1 cellular context compared by ENCODE assay signal in the genomic region with DNA sequence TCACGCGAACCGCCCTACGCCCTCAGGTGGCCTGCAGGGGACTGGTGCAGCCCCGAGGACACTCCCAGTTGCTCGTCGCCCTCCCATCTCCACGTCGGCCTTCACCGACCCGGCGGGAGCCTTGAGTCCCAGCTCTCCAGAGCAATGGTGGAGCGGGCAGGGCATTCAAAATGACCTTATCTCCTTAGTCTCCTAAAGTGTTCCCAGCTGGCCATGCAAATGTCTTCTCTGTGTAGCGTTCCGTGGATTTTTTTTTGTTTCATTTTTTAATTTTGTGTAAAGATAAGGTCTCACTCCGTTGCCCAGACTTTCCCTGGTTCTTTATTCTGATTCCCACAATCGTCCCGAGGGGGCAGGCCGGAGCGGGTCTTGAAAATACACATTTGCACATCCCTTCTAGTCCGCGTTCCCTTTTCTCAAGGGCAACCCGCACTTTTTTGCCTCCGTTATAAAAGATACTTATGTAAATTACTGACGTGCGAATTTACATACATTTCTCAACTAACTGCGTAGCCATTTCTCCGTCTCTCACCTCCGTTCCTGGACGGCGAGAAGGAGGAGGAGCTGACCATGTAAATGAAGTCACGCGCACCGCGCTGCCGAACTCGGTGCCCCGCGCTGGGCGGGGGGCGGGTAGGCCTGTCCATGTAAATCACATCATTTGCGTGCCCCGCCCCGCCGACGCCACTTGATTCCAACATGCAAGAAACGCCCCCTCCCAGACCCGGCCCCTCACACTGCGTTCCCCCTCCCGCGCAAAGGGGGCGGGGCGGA.
TF ChIP-seq lines count a peak whose summit lies in the region.

No MANE protein-coding gene starts in this region.

TF ChIP-seq in K562, 482 proteins besides CTCF, POLR2A, EP300 and RAD21 (continued from another document and continues in another):
- peak in 1 of 3 experiments; percentile 56 for TF ChIP-seq YY1 (IDR thresholded peaks at IDR 0.05; ENCODE audit: borderline replicate concordance in 1 of 3, control insufficient read depth in 1 of 3, extremely low read depth in 1 of 3, insufficient read depth in 3 of 3, insufficient read length in 1 of 3, insufficient replicate concordance in 2 of 3, low read depth in 1 of 3, low read length in 2 of 3)
- TF ChIP-seq, protein P1, sequence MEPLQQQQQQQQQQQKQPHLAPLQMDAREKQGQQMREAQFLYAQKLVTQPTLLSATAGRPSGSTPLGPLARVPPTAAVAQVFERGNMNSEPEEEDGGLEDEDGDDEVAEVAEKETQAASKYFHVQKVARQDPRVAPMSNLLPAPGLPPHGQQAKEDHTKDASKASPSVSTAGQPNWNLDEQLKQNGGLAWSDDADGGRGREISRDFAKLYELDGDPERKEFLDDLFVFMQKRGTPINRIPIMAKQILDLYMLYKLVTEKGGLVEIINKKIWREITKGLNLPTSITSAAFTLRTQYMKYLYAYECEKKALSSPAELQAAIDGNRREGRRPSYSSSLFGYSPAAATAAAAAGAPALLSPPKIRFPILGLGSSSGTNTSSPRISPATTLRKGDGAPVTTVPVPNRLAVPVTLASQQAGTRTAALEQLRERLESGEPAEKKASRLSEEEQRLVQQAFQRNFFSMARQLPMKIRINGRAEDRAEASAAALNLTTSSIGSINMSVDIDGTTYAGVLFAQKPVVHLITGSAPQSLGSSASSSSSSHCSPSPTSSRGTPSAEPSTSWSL (CRISPR knock-in tag; IDR thresholded peaks at IDR 0.05; ENCODE audit: borderline replicate concordance): no peak
- no peak for TF ChIP-seq ZNF586 (CRISPR knock-in tag; conservative IDR thresholded peaks at IDR 0.05)
- TF ChIP-seq NRF1 (conservative IDR thresholded peaks at IDR 0.05 in 1 of 2, IDR thresholded peaks at IDR 0.05 in 1 of 2): peak; percentile 94 to 95
- TF ChIP-seq CHCHD3 (CRISPR knock-in tag; IDR thresholded peaks at IDR 0.05): no peak
- 0 out of 2 replicates have a peak, but pooled peaks have one; percentile 29 for TF ChIP-seq GTF2F1 (IDR thresholded peaks at IDR 0.05; ENCODE audit: low read depth, low read length)
- TF ChIP-seq TEAD2 (tag; IDR thresholded peaks at IDR 0.05): no peak
- peak; percentile 71 for TF ChIP-seq BHLHE40 (IDR thresholded peaks at IDR 0.05; ENCODE audit: low read length)
- TF ChIP-seq ATF1 (CRISPR knock-in tag; IDR thresholded peaks at IDR 0.05): no peak
- TF ChIP-seq ATF1 (tag; IDR thresholded peaks at IDR 0.05): peak; percentile 81
- TF ChIP-seq, protein P2, sequence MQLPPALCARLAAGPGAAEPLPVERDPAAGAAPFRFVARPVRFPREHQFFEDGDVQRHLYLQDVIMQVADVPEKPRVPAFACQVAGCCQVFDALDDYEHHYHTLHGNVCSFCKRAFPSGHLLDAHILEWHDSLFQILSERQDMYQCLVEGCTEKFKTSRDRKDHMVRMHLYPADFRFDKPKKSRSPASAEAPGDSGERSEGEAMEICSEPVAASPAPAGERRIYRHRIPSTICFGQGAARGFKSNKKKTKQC (CRISPR knock-in tag; IDR thresholded peaks at IDR 0.05): no peak
- no peak for TF ChIP-seq STAG1 (CRISPR knock-in tag; IDR thresholded peaks at IDR 0.05; ENCODE audit: borderline replicate concordance)
- TF ChIP-seq CUX1 (CRISPR knock-in tag; IDR thresholded peaks at IDR 0.05): no peak
- no peak for TF ChIP-seq ASH1L (IDR thresholded peaks at IDR 0.05; ENCODE audit: borderline replicate concordance, low read depth, partially characterized antibody)
- TF ChIP-seq XRCC5 (IDR thresholded peaks at IDR 0.05; ENCODE audit: low read depth, low read length): peak; percentile 41; the same call in 1 of the 2 replicates
- TF ChIP-seq, protein P3, sequence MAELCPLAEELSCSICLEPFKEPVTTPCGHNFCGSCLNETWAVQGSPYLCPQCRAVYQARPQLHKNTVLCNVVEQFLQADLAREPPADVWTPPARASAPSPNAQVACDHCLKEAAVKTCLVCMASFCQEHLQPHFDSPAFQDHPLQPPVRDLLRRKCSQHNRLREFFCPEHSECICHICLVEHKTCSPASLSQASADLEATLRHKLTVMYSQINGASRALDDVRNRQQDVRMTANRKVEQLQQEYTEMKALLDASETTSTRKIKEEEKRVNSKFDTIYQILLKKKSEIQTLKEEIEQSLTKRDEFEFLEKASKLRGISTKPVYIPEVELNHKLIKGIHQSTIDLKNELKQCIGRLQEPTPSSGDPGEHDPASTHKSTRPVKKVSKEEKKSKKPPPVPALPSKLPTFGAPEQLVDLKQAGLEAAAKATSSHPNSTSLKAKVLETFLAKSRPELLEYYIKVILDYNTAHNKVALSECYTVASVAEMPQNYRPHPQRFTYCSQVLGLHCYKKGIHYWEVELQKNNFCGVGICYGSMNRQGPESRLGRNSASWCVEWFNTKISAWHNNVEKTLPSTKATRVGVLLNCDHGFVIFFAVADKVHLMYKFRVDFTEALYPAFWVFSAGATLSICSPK (IDR thresholded peaks at IDR 0.05; ENCODE audit: borderline replicate concordance): peak; percentile 92
- TF ChIP-seq ZNF589 (CRISPR knock-in tag; IDR thresholded peaks at IDR 0.05; ENCODE audit: low read depth): 0 out of 2 replicates have a peak, but pooled peaks have one; percentile 52
- no peak for TF ChIP-seq LARP7 (IDR thresholded peaks at IDR 0.05)
- peak; percentile 75 for TF ChIP-seq CREM (IDR thresholded peaks at IDR 0.05; ENCODE audit: low read depth)
- no peak for TF ChIP-seq CCNT2 (IDR thresholded peaks at IDR 0.05; ENCODE audit: borderline replicate concordance, extremely low read depth, insufficient read length, low read depth, low read length)
- TF ChIP-seq POU5F1 (IDR thresholded peaks at IDR 0.05; ENCODE audit: borderline replicate concordance, low read depth, low read length, partially characterized antibody): no peak
- TF ChIP-seq ZNF75A (CRISPR knock-in tag; IDR thresholded peaks at IDR 0.05): no peak
- no peak for TF ChIP-seq BCLAF1 (IDR thresholded peaks at IDR 0.05; ENCODE audit: borderline replicate concordance in 1 of 2, control insufficient read depth in 1 of 2, low read depth in 2 of 2, low read length in 1 of 2)
- TF ChIP-seq ZNF174 (CRISPR knock-in tag; IDR thresholded peaks at IDR 0.05): no peak
- 0 out of 2 replicates have a peak, but pooled peaks have one; percentile 48 for TF ChIP-seq CC2D1A (IDR thresholded peaks at IDR 0.05)
- no peak for TF ChIP-seq SIX5 (IDR thresholded peaks at IDR 0.05; ENCODE audit: borderline replicate concordance in 1 of 2, insufficient read depth in 1 of 2, low read depth in 1 of 2, low read length in 2 of 2)
- TF ChIP-seq VEZF1 (CRISPR knock-in tag; IDR thresholded peaks at IDR 0.05): no peak
- TF ChIP-seq ZBTB8A (IDR thresholded peaks at IDR 0.05; ENCODE audit: partially characterized antibody): no peak
- TF ChIP-seq ZC3H8 (IDR thresholded peaks at IDR 0.05): peak; percentile 83; the same call in 1 of the 2 replicates
- TF ChIP-seq NFIX (CRISPR knock-in tag; IDR thresholded peaks at IDR 0.05; ENCODE audit: low read depth): no peak
- no peak for TF ChIP-seq PATZ1 (CRISPR knock-in tag; IDR thresholded peaks at IDR 0.05; ENCODE audit: borderline replicate concordance)
- TF ChIP-seq HLTF (IDR thresholded peaks at IDR 0.05): peak; percentile 64
- no peak for TF ChIP-seq POLR3G (IDR thresholded peaks at IDR 0.05; ENCODE audit: extremely low read depth, insufficient read length, insufficient replicate concordance)
- TF ChIP-seq ATF2 (CRISPR knock-in tag; IDR thresholded peaks at IDR 0.05): no peak
- no peak for TF ChIP-seq E2F5 (CRISPR knock-in tag; IDR thresholded peaks at IDR 0.05)
- no peak for TF ChIP-seq POLR2AphosphoS2 (IDR thresholded peaks at IDR 0.05; ENCODE audit: low read length)
- TF ChIP-seq FOXK1 (CRISPR knock-in tag; IDR thresholded peaks at IDR 0.05; ENCODE audit: borderline replicate concordance): no peak
